In the genomic region with DNA sequence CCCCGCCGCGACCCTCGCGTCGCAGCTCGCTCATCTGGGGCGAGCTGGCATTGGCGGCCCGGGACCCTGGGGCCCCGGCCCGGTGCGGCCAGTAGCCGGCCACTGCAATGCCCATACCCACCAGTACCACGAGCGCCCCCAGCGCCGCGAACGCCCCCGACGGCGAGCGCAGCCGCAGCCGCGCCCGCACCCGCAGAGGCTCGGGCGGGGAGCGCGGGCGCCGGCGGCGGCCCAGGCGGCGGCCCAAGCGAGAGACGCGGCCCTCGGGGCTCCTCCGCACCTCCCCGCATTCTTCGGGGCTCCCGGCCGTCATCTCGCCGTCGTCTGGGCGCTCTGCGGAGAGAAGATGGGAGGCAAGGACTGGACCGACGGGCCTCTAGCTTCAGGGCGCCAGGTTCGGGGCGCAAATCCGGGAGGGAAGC, we compare ENCODE assay signal across 10 cellular contexts. TPM values are rescaled to one million over a fixed set of nuclear protein-coding genes. Genes with fewer than 3 reads are reported as not detected.
DNase-seq lines count a peak whose midpoint lies in the region; ATAC-seq and TF ChIP-seq lines count a peak whose summit lies in the region.
"Had no signal": no experiment of that assay in that cellular context is flagged by ENCODE, and none has a peak within 500 bp of the region (broad histone marks: within the 10 kb centered on the region; RNA-seq: fewer than 3 reads in every experiment).

No MANE protein-coding gene starts in this region.

- POLR2A ChIA-PET in activated CD4-positive, alpha-beta memory T cell treated with anti-CD3 and anti-CD28 coated beads for 36 hours (lab: Charles Lee), result interaction anchor here (0.9 to 1.0 kb wide), 2 partner anchors 58 to 235 kb away, joined by 3 read pairs; no protein-coding TSS in a partner anchor
- POLR2A ChIA-PET in activated CD4-positive, alpha-beta memory T cell treated with anti-CD3 and anti-CD28 coated beads, Interleukin-2, amount 10 ng/mL, durations not matched to agents 7 days and 5 days (lab: Charles Lee), result interaction anchor here (0.6 to 2.4 kb wide), 2 partner anchors 61 to 1161 kb away, joined by 3 to 9 read pairs; partner anchors contain the start of gene SRSF4

- H3K9ac ChIP-seq in stomach smooth muscle (ENCODE audit: low read length in 2 of 2), result no peak overlapping the region

- peak; percentile 11 for DNase-seq in activated CD4-positive, alpha-beta memory T cell treated with anti-CD3 and anti-CD28 coated beads for 36 hours
- DNase-seq in activated CD4-positive, alpha-beta memory T cell treated with anti-CD3 and anti-CD28 coated beads, Interleukin-2, amount 10 ng/mL, durations not matched to agents 7 days and 5 days, result no peak
- DNase-seq in ascending aorta (ENCODE audit: low spot score in 2 of 2) (no peak), iPS-NIHi7 (ENCODE audit: extremely low spot score) (peak; percentile 53)
- DNase-seq: NCI-H1436 treated with DMSO at 0.1 percent for 48 hours had no signal

- H3K27ac ChIP-seq in ascending aorta, result peak overlapping the region; percentile 99
- peak overlapping the region; percentile 80 for H3K27ac ChIP-seq in stomach smooth muscle (ENCODE audit: low read length)

- TF ChIP-seq CTCF in ascending aorta (IDR thresholded peaks at IDR 0.05), result no peak

- peaks cover 8% of the 10 kb centered on the region for H3K36me3 Mint-ChIP-seq in activated CD4-positive, alpha-beta memory T cell treated with anti-CD3 and anti-CD28 coated beads for 36 hours
- H3K36me3 Mint-ChIP-seq in activated CD4-positive, alpha-beta memory T cell treated with anti-CD3 and anti-CD28 coated beads, Interleukin-2, amount 10 ng/mL, durations not matched to agents 7 days and 5 days (ENCODE audit: low read depth), result peaks cover 12% of the 10 kb centered on the region

- intact Hi-C loops in activated CD4-positive, alpha-beta memory T cell treated with anti-CD3 and anti-CD28 coated beads for 36 hours (cut with micrococcal nuclease), result loop anchor here (1.0 to 5.0 kb wide), 3 partner anchors 61 to 236 kb away; partner anchors contain the start of gene SRSF4
- intact Hi-C loops in ascending aorta (cut with DNase I), result loop anchor here (5.0 to 10.0 kb wide), 6 partner anchors 69 to 1757 kb away; partner anchors contain the start of genes ATP5IF1, EPB41 and MAP3K6

- H3K4me1 Mint-ChIP-seq in activated CD4-positive, alpha-beta memory T cell treated with anti-CD3 and anti-CD28 coated beads for 36 hours (ENCODE audit: low read depth), result peaks cover 2% of the 10 kb centered on the region
- peaks cover 14% of the 10 kb centered on the region for H3K4me1 Mint-ChIP-seq in activated CD4-positive, alpha-beta memory T cell treated with anti-CD3 and anti-CD28 coated beads, Interleukin-2, amount 10 ng/mL, durations not matched to agents 7 days and 5 days

- H3K27ac Mint-ChIP-seq in activated CD4-positive, alpha-beta memory T cell treated with anti-CD3 and anti-CD28 coated beads for 36 hours, result no peak overlapping the region
- no peak overlapping the region for H3K27ac Mint-ChIP-seq in activated CD4-positive, alpha-beta memory T cell treated with anti-CD3 and anti-CD28 coated beads, Interleukin-2, amount 10 ng/mL, durations not matched to agents 7 days and 5 days

- H3K4me3 Mint-ChIP-seq in activated CD4-positive, alpha-beta memory T cell treated with anti-CD3 and anti-CD28 coated beads for 36 hours, result peak overlapping the region; percentile 46
- no peak overlapping the region for H3K4me3 Mint-ChIP-seq in activated CD4-positive, alpha-beta memory T cell treated with anti-CD3 and anti-CD28 coated beads, Interleukin-2, amount 10 ng/mL, durations not matched to agents 7 days and 5 days

- CTCF ChIA-PET in activated CD4-positive, alpha-beta memory T cell treated with anti-CD3 and anti-CD28 coated beads for 36 hours (lab: Charles Lee), result interaction anchor here (0.6 to 4.5 kb wide), 10 partner anchors 9 to 1332 kb away, joined by 3 to 28 read pairs (median 4); partner anchors contain the start of gene SRSF4
- CTCF ChIA-PET in activated CD4-positive, alpha-beta memory T cell treated with anti-CD3 and anti-CD28 coated beads, Interleukin-2, amount 10 ng/mL, durations not matched to agents 7 days and 5 days (lab: Charles Lee), result interaction anchor here (0.6 to 2.0 kb wide), 5 partner anchors 20 to 237 kb away, joined by 3 to 7 read pairs (median 3); partner anchors contain the start of gene SRSF4

- H3K9me3 ChIP-seq in ascending aorta, result no peaks in the 10 kb centered on the region
- H3K9me3 ChIP-seq in stomach smooth muscle (ENCODE audit: control insufficient read depth in 2 of 2, low read length in 2 of 2), result no peaks in the 10 kb centered on the region

- H3K27me3 ChIP-seq in ascending aorta (no peaks in the 10 kb centered on the region), stomach smooth muscle (ENCODE audit: control insufficient read depth in 1 of 2, insufficient read depth in 2 of 2, low read length in 2 of 2) (no peaks in the 10 kb centered on the region)

- ATAC-seq in GM19463 (IDR thresholded peaks at IDR 0.05; ENCODE audit: unreplicated experiment), result no peak
- no peak for ATAC-seq in GM18511 (IDR thresholded peaks at IDR 0.05; ENCODE audit: unreplicated experiment)
- ATAC-seq in HG03457 (IDR thresholded peaks at IDR 0.05; ENCODE audit: unreplicated experiment), result no peak

- H3K4me3 ChIP-seq in ascending aorta (peak overlapping the region; percentile 83 to 94), stomach smooth muscle (ENCODE audit: low read length in 2 of 2) (peak overlapping the region; percentile 57 to 82)

- H3K36me3 ChIP-seq in ascending aorta, result no peaks in the 10 kb centered on the region
- H3K36me3 ChIP-seq in stomach smooth muscle (ENCODE audit: control insufficient read depth in 2 of 2, insufficient read depth in 2 of 2, low read length in 2 of 2), result peaks cover 0 to 4% of the 10 kb centered on the region in 2 donors

- H3K4me1 ChIP-seq in ascending aorta, result peaks cover 3 to 30% of the 10 kb centered on the region in 2 donors
- peaks cover 27% of the 10 kb centered on the region for H3K4me1 ChIP-seq in stomach smooth muscle (ENCODE audit: control insufficient read depth, insufficient read depth, low read length)

- no peaks in the 10 kb centered on the region for H3K9me3 Mint-ChIP-seq in activated CD4-positive, alpha-beta memory T cell treated with anti-CD3 and anti-CD28 coated beads for 36 hours
- H3K9me3 Mint-ChIP-seq in activated CD4-positive, alpha-beta memory T cell treated with anti-CD3 and anti-CD28 coated beads, Interleukin-2, amount 10 ng/mL, durations not matched to agents 7 days and 5 days, result no peaks in the 10 kb centered on the region

- peaks cover 18% of the 10 kb centered on the region for H3K27me3 Mint-ChIP-seq in activated CD4-positive, alpha-beta memory T cell treated with anti-CD3 and anti-CD28 coated beads for 36 hours
- peaks cover 36% of the 10 kb centered on the region for H3K27me3 Mint-ChIP-seq in activated CD4-positive, alpha-beta memory T cell treated with anti-CD3 and anti-CD28 coated beads, Interleukin-2, amount 10 ng/mL, durations not matched to agents 7 days and 5 days

RNA-seq across cellular contexts. Expression of gene TMEM200B, which starts 2.2 kb away (rescaled TPM):
- total RNA-seq in activated CD4-positive, alpha-beta memory T cell treated with anti-CD3 and anti-CD28 coated beads for 36 hours, result 1 to 10 TPM; 1.5 to 2.1 TPM
- total RNA-seq in activated CD4-positive, alpha-beta memory T cell treated with anti-CD3 and anti-CD28 coated beads, Interleukin-2, amount 10 ng/mL, durations not matched to agents 7 days and 5 days, result not detected
- total RNA-seq in ascending aorta, result 18.5 TPM
- total RNA-seq: mononuclear cell had no signal

Comparison
In these comparisons a context has a peak if more than half of its experiments do, and no peak if none do; other contexts are left out.
1. DNase-seq: peak in activated CD4-positive, alpha-beta memory T cell treated with anti-CD3 and anti-CD28 coated beads for 36 hours (single experiment) and iPS-NIHi7 (single experiment); none in activated CD4-positive, alpha-beta memory T cell treated with anti-CD3 and anti-CD28 coated beads, Interleukin-2, amount 10 ng/mL, durations not matched to agents 7 days and 5 days (single experiment) and ascending aorta (0 of 2).